ENCODE assay signal across 8 cellular contexts in genomic region chr11:64339754-64340408, GRCh38. TPM values are rescaled to one million over a fixed set of nuclear protein-coding genes. Genes with fewer than 3 reads are reported as not detected.
DNase-seq lines count a peak whose midpoint lies in the region; ATAC-seq and TF ChIP-seq lines count a peak whose summit lies in the region.

Gene CCDC88B (plus strand): TSS chr11:64340204. CDS start chr11:64340267, 63 bp downstream.

- peak within 1 kb of the TSS; percentile 93 for H3K27ac ChIP-seq in CD4-positive, alpha-beta T cell (ENCODE audit: low read depth, low read length)
- no peak within 1 kb of the TSS for H3K27ac ChIP-seq in right atrium auricular region

- CTCF ChIA-PET in CD4-positive, alpha-beta T cell (lab: Charles Lee), result interaction anchor here (0.9 to 3.9 kb wide), 4 partner anchors 8 to 39 kb away, joined by 3 to 34 read pairs (median 9); partner anchors contain the start of genes PRDX5 and TRMT112

- H3K27ac Mint-ChIP-seq in CD4-positive, alpha-beta T cell, result peak within 1 kb of the TSS; percentile 93

- intact Hi-C loops in CD4-positive, alpha-beta T cell (cut with DNase I, micrococcal nuclease), result loop anchor here (1.0 to 5.0 kb wide), 3 partner anchors 23 to 35 kb away; partner anchors contain the start of genes ESRRA (in 2 of the 2) and TRMT112 (in 1 of the 2)

- peaks cover 32% of the 10 kb centered on the region for H3K36me3 Mint-ChIP-seq in CD4-positive, alpha-beta T cell (ENCODE audit: low read depth)

- H3K4me1 ChIP-seq in right atrium auricular region, result peaks cover 0 to 32% of the 10 kb centered on the region in 2 donors

- H3K27me3 Mint-ChIP-seq in CD4-positive, alpha-beta T cell, result no peaks in the 10 kb centered on the region

- H3K4me1 Mint-ChIP-seq in CD4-positive, alpha-beta T cell (ENCODE audit: low read depth), result peaks cover 49% of the 10 kb centered on the region

- DNase-seq in CD4-positive, alpha-beta T cell, result peak; percentile 77 to 87 (median 84)
- DNase-seq in NK-92 (lab: John Stamatoyannopoulos, UW; ENCODE audit: unreplicated experiment) (peak; percentile 36), right atrium auricular region (ENCODE audit: low spot score) (no peak), NCI-H2081 (lab: John Stamatoyannopoulos, UW) (no peak), DMS114 treated with DMSO at 0.1 percent for 48 hours (lab: John Stamatoyannopoulos, UW; ENCODE audit: unreplicated experiment) (no peak)
- peak; percentile 86 for DNase-seq in activated CD8-positive, alpha-beta memory T cell treated with anti-CD3 and anti-CD28 coated beads, Interleukin-2, amount 50 U/mL, for 48 hours
- peak; percentile 59 to 74 (median 62) for DNase-seq in stimulated activated CD4-positive, alpha-beta T cell treated with anti-CD3 and anti-CD28 coated beads, TNF-alpha, amount 100 ng/mL, for 4 hours (ENCODE audit: low read depth in 3 of 3)

- peak within 1 kb of the TSS; percentile 92 for H3K4me3 Mint-ChIP-seq in CD4-positive, alpha-beta T cell

- POLR2A ChIA-PET in CD4-positive, alpha-beta T cell (lab: Charles Lee), result interaction anchor here (0.6 to 4.7 kb wide), 12 partner anchors 10 to 1748 kb away, joined by 3 to 103 read pairs (median 4); partner anchors contain the start of genes ESRRA, FAM89B, FKBP2 and INTS5

- no peak for TF ChIP-seq CTCF in CD4-positive, alpha-beta T cell (IDR thresholded peaks at IDR 0.05)
- TF ChIP-seq CTCF in right atrium auricular region (IDR thresholded peaks at IDR 0.05), result no peak

- peak; percentile 86 for ATAC-seq in CD4-positive, alpha-beta T cell (ENCODE audit: poor library complexity)
- peak; percentile 42 for ATAC-seq in GM21717 (IDR thresholded peaks at IDR 0.05; ENCODE audit: unreplicated experiment)

- no peaks in the 10 kb centered on the region for H3K9me3 ChIP-seq in CD4-positive, alpha-beta T cell (ENCODE audit: control insufficient read depth, low read length)
- H3K9me3 ChIP-seq in right atrium auricular region, result no peaks in the 10 kb centered on the region

- H3K9me3 Mint-ChIP-seq in CD4-positive, alpha-beta T cell, result no peaks in the 10 kb centered on the region

- peak within 1 kb of the TSS; percentile 13 to 26 for H3K4me3 ChIP-seq in right atrium auricular region

- no peaks in the 10 kb centered on the region for H3K27me3 ChIP-seq in CD4-positive, alpha-beta T cell (ENCODE audit: control insufficient read depth, insufficient read depth, low read length)
- H3K27me3 ChIP-seq in right atrium auricular region, result no peaks in the 10 kb centered on the region

- no peaks in the 10 kb centered on the region for H3K36me3 ChIP-seq in right atrium auricular region

RNA-seq across cellular contexts. Expression of gene CCDC88B, which starts in this region (rescaled TPM):
- 100 to 1,000 TPM; 107 to 112 TPM for total RNA-seq in CD4-positive, alpha-beta T cell
- 10 to 100 TPM; 11.7 to 12.0 TPM for total RNA-seq in right atrium auricular region

Comparison
In these comparisons a context has a peak if more than half of its experiments do, and no peak if none do; other contexts are left out.
1. RNA of gene CCDC88B (total RNA-seq): 107 to 112 TPM in CD4-positive, alpha-beta T cell; 11.7 to 12.0 TPM in right atrium auricular region; every median in the first group is over 4 times any median in the second.
2. DNase-seq: peak in CD4-positive, alpha-beta T cell (10 of 10), NK-92 (single experiment), activated CD8-positive, alpha-beta memory T cell treated with anti-CD3 and anti-CD28 coated beads, Interleukin-2, amount 50 U/mL, for 48 hours (single experiment) and stimulated activated CD4-positive, alpha-beta T cell treated with anti-CD3 and anti-CD28 coated beads, TNF-alpha, amount 100 ng/mL, for 4 hours (3 of 3); none in right atrium auricular region (single experiment), NCI-H2081 (0 of 2) and DMS114 treated with DMSO at 0.1 percent for 48 hours (single experiment).